Comparison of ENCODE assay signal across 14 cellular contexts in the genomic region with DNA sequence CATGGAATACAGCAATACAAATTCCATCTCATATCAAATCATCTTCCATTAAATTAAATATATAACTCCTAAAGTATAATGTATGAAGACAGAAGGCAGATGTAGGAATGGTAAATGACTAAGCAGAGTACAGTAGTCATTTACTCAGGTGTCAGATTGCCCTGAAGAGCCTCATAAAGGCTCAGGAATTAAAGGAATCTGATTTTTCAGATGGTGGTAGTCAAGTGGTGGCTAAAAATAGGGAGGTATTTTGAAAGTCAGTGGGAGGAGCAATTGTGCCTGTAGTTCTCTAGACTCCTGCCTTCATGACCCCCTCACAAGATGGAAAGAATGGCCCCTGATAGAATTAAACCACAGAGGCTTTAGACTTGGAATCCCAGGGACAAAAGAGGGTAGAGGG.
DNase-seq lines count a peak whose midpoint lies in the region; ATAC-seq and TF ChIP-seq lines count a peak whose summit lies in the region.
"Had no signal": no experiment of that assay in that cellular context is flagged by ENCODE, and none has a peak within 500 bp of the region (broad histone marks: within the 10 kb centered on the region; RNA-seq: fewer than 3 reads in every experiment).

No MANE protein-coding gene starts in this region.

- TF ChIP-seq CTCF in HCT116 (IDR thresholded peaks at IDR 0.05 in 2 of 3, conservative IDR thresholded peaks at IDR 0.05 in 1 of 3; ENCODE audit: borderline replicate concordance in 1 of 3, insufficient read depth in 1 of 3, low read depth in 2 of 3, low read length in 2 of 3), result no peak
- TF ChIP-seq CTCF in heart right ventricle (IDR thresholded peaks at IDR 0.05), result no peak
- no peak for TF ChIP-seq CTCF in omental fat pad (IDR thresholded peaks at IDR 0.05)

- no peak overlapping the region for H3K4me3 Mint-ChIP-seq in activated naive CD4-positive, alpha-beta T cell treated with anti-CD3 and anti-CD28 coated beads, Interleukin-2, amount 10 ng/mL, durations not matched to agents 7 days and 5 days
- H3K4me3 Mint-ChIP-seq: activated naive CD4-positive, alpha-beta T cell treated with anti-CD3 and anti-CD28 coated beads, Interleukin-2, amount 50 U/mL, for 24 hours; CD4-positive, CD25-positive, alpha-beta regulatory T cell had no signal

- H3K4me1 ChIP-seq in HCT116 (ENCODE audit: control insufficient read depth in 1 of 2, insufficient read depth in 2 of 2, low read length in 2 of 2) (peaks cover 0 to 8% of the 10 kb centered on the region in 2 experiments; a peak in 1 of 4 replicates), heart right ventricle (peaks cover 0 to 18% (median 0%) of the 10 kb centered on the region in 9 donors), neuronal stem cell (ENCODE audit: control insufficient read depth in 2 of 2, insufficient read depth in 1 of 2, low read depth in 1 of 2, low read length in 2 of 2) (peaks cover 0 to 7% of the 10 kb centered on the region in 2 donors)
- H3K4me1 ChIP-seq: SJSA1 had no signal

- H2BK120ac ChIP-seq in neuronal stem cell (ENCODE audit: low read depth, low read length), result no peak overlapping the region

- no peak overlapping the region for H2AFZ ChIP-seq in HCT116 (ENCODE audit: low read depth, low read length, poor library complexity, severe bottlenecking)
- no peak overlapping the region for H2AFZ ChIP-seq in neuronal stem cell (ENCODE audit: low read length)

- no peaks in the 10 kb centered on the region for H3K36me3 Mint-ChIP-seq in activated naive CD4-positive, alpha-beta T cell treated with anti-CD3 and anti-CD28 coated beads, Interleukin-2, amount 10 ng/mL, durations not matched to agents 7 days and 5 days
- H3K36me3 Mint-ChIP-seq: CD4-positive, CD25-positive, alpha-beta regulatory T cell had no signal

- no peak for TF ChIP-seq RAD21 in HCT116 (IDR thresholded peaks at IDR 0.05; ENCODE audit: low read depth)

- TF ChIP-seq POLR2A in HCT116 (IDR thresholded peaks at IDR 0.05; ENCODE audit: borderline replicate concordance, extremely low read depth, insufficient read depth, insufficient read length), result no peak

- H3K18ac ChIP-seq in neuronal stem cell (ENCODE audit: low read length), result no peak overlapping the region

- no peaks in the 10 kb centered on the region for H3K79me2 ChIP-seq in HCT116 (ENCODE audit: insufficient read depth, low read length)

- H3K9me2 ChIP-seq in HCT116 (ENCODE audit: insufficient read depth), result no peaks in the 10 kb centered on the region

- no peak overlapping the region for H3K14ac ChIP-seq in neuronal stem cell (ENCODE audit: low read length)

- no peak overlapping the region for H2BK12ac ChIP-seq in neuronal stem cell (ENCODE audit: low read length)

- no peak overlapping the region for H4K8ac ChIP-seq in neuronal stem cell (ENCODE audit: low read depth, low read length)

- H3K4me2 ChIP-seq in HCT116 (ENCODE audit: low read length) (peak overlapping the region; percentile 54), neuronal stem cell (ENCODE audit: insufficient read depth, low read length, poor library complexity, severe bottlenecking) (no peak overlapping the region)

- no peak overlapping the region for H3K27ac Mint-ChIP-seq in activated naive CD4-positive, alpha-beta T cell treated with anti-CD3 and anti-CD28 coated beads, Interleukin-2, amount 10 ng/mL, durations not matched to agents 7 days and 5 days
- H3K27ac Mint-ChIP-seq: activated naive CD4-positive, alpha-beta T cell treated with anti-CD3 and anti-CD28 coated beads, Interleukin-2, amount 50 U/mL, for 24 hours had no signal

- POLR2A ChIA-PET in HCT116 (lab: Charles Lee), result no interaction called here

- no peak overlapping the region for H3K23ac ChIP-seq in neuronal stem cell (ENCODE audit: low read depth, low read length, poor library complexity)

- no TSS peak for BruUV-seq in HCT116 (replicated peaks; lab: Mats Ljungman, UMichigan)

- H3K79me1 ChIP-seq in neuronal stem cell (ENCODE audit: low read depth, low read length), result no peaks in the 10 kb centered on the region

- H2BK5ac ChIP-seq in neuronal stem cell (ENCODE audit: low read length), result no peak overlapping the region

- H3K27me3 ChIP-seq in HCT116 (ENCODE audit: insufficient read depth, low read length) (no peaks in the 10 kb centered on the region), heart right ventricle (no peaks in the 10 kb centered on the region), neuronal stem cell (ENCODE audit: control insufficient read depth in 3 of 3, insufficient read depth in 3 of 3, low read depth in 1 of 3, low read length in 3 of 3) (no peaks in the 10 kb centered on the region)
- H3K27me3 ChIP-seq: SJSA1 had no signal

- H3K36me3 ChIP-seq in HCT116 (ENCODE audit: control insufficient read depth in 1 of 2, insufficient read depth in 2 of 2, low read length in 2 of 2) (no peaks in the 10 kb centered on the region), heart right ventricle (no peaks in the 10 kb centered on the region), neuronal stem cell (replicated peaks in 1 of 2; ENCODE audit: control insufficient read depth in 2 of 2, insufficient read depth in 2 of 2, low read length in 2 of 2) (no peaks in the 10 kb centered on the region)
- H3K36me3 ChIP-seq: SJSA1 had no signal

- H3K4me1 Mint-ChIP-seq in activated naive CD4-positive, alpha-beta T cell treated with anti-CD3 and anti-CD28 coated beads, Interleukin-2, amount 10 ng/mL, durations not matched to agents 7 days and 5 days, result no peaks in the 10 kb centered on the region
- H3K4me1 Mint-ChIP-seq: activated naive CD4-positive, alpha-beta T cell treated with anti-CD3 and anti-CD28 coated beads, Interleukin-2, amount 50 U/mL, for 24 hours; CD4-positive, CD25-positive, alpha-beta regulatory T cell had no signal

- no peak overlapping the region for H4K91ac ChIP-seq in neuronal stem cell (ENCODE audit: low read depth, low read length, poor library complexity)

- H4K20me1 ChIP-seq in HCT116 (ENCODE audit: insufficient read depth), result no peaks in the 10 kb centered on the region

- RAD21 ChIA-PET in HCT116 (lab: Charles Lee; ENCODE audit: low non-redundant PET in 1 of 2, low total read pairs in 2 of 2, uncharacterized antibody in 2 of 2, unreplicated experiment in 2 of 2), result no interaction called here

- intact Hi-C loops in HCT116 (cut with micrococcal nuclease), result no loop called here
- intact Hi-C loops in heart right ventricle (cut with DNase I), result no loop called here

- H2AK5ac ChIP-seq in neuronal stem cell (ENCODE audit: low read depth, low read length), result no peak overlapping the region

- H3K4ac ChIP-seq in neuronal stem cell (ENCODE audit: low read length), result no peak overlapping the region

- no peak for DNase-seq in HCT116 (ENCODE audit: low read depth, low spot score)
- DNase-seq in NCI-H69 (lab: John Stamatoyannopoulos, UW), result peak; percentile 39
- no peak for DNase-seq in heart right ventricle
- peak; percentile 42 for DNase-seq in neuronal stem cell (ENCODE audit: low spot score)
- DNase-seq in C1 segment of cervical spinal cord (lab: John Stamatoyannopoulos, UW), result no peak
- no peak for DNase-seq in omental fat pad (ENCODE audit: low spot score)
- DNase-seq in activated naive CD4-positive, alpha-beta T cell treated with anti-CD3 and anti-CD28 coated beads, Interleukin-2, amount 10 ng/mL, durations not matched to agents 7 days and 5 days, result no peak
- DNase-seq: CD4-positive, CD25-positive, alpha-beta regulatory T cell; mammary epithelial cell; NCI-H526; occipital lobe; stimulated activated CD4-positive, alpha-beta T cell treated with anti-CD3 and anti-CD28 coated beads, Interleukin-12 subunit alpha, Interleukin-12 subunit beta, amount 100 ng/mL, for 4 hours had no signal

- CTCF ChIA-PET in HCT116 (lab: Charles Lee), result no interaction called here
- CTCF ChIA-PET in activated naive CD4-positive, alpha-beta T cell treated with anti-CD3 and anti-CD28 coated beads, Interleukin-2, amount 10 ng/mL, durations not matched to agents 7 days and 5 days (lab: Charles Lee), result no interaction called here

- H3K9ac ChIP-seq in HCT116 (ENCODE audit: low read length) (peak overlapping the region; percentile 33; the same call in 1 of the 2 replicates), neuronal stem cell (ENCODE audit: low read depth, low read length, poor library complexity) (no peak overlapping the region)

- H3K27ac ChIP-seq in HCT116 (ENCODE audit: low read depth, low read length) (peak overlapping the region; percentile 29; the same call in 1 of the 2 replicates), heart right ventricle (peak overlapping the region in 7 of 10 donors; percentile 16 to 80 (median 63)), neuronal stem cell (replicated peaks; ENCODE audit: low read length) (peak overlapping the region; percentile 56)
- H3K27ac ChIP-seq: SJSA1 had no signal

- ATAC-seq in HCT116 (peak; percentile 53; the same call in 1 of the 2 replicates), heart right ventricle (peak in 7 of 8 donors; percentile 44 to 88 (median 67)), omental fat pad (ENCODE audit: low FRiP score) (no peak)

- H2BK15ac ChIP-seq in neuronal stem cell (ENCODE audit: low read length), result no peak overlapping the region

- H3K4me3 ChIP-seq in HCT116 (replicated peaks in 1 of 2; ENCODE audit: low read depth in 1 of 2, low read length in 2 of 2) (peak overlapping the region; percentile 26 to 51; a peak in 3 of 4 replicates), heart right ventricle (no peak overlapping the region), neuronal stem cell (ENCODE audit: low read length in 2 of 2) (no peak overlapping the region)
- H3K4me3 ChIP-seq: SJSA1 had no signal

- no peaks in the 10 kb centered on the region for H3K9me3 ChIP-seq in HCT116 (ENCODE audit: control insufficient read depth in 1 of 2, insufficient read depth in 1 of 2, low read depth in 1 of 2, low read length in 2 of 2)
- H3K9me3 ChIP-seq in heart right ventricle, result no peaks in the 10 kb centered on the region
- no peaks in the 10 kb centered on the region for H3K9me3 ChIP-seq in neuronal stem cell (replicated peaks in 1 of 2; ENCODE audit: control insufficient read depth in 2 of 2, insufficient read depth in 1 of 2, low read depth in 1 of 2, low read length in 2 of 2)
- H3K9me3 ChIP-seq: SJSA1 had no signal

- H3K27me3 Mint-ChIP-seq in activated naive CD4-positive, alpha-beta T cell treated with anti-CD3 and anti-CD28 coated beads, Interleukin-2, amount 10 ng/mL, durations not matched to agents 7 days and 5 days, result no peaks in the 10 kb centered on the region
- H3K27me3 Mint-ChIP-seq: activated naive CD4-positive, alpha-beta T cell treated with anti-CD3 and anti-CD28 coated beads, Interleukin-2, amount 50 U/mL, for 24 hours; CD4-positive, CD25-positive, alpha-beta regulatory T cell had no signal

- peaks cover 2% of the 10 kb centered on the region for H3K9me3 Mint-ChIP-seq in activated naive CD4-positive, alpha-beta T cell treated with anti-CD3 and anti-CD28 coated beads, Interleukin-2, amount 10 ng/mL, durations not matched to agents 7 days and 5 days

TF ChIP-seq in HCT116, 20 proteins besides CTCF, POLR2A, EP300 and RAD21 (continues in another document):
- TF ChIP-seq SP1 (IDR thresholded peaks at IDR 0.05; ENCODE audit: low read depth), result no peak
- no peak for TF ChIP-seq EZH2 (IDR thresholded peaks at IDR 0.05)
- no peak for TF ChIP-seq JUND (IDR thresholded peaks at IDR 0.05)
- no peak for TF ChIP-seq ELF1 (IDR thresholded peaks at IDR 0.05; ENCODE audit: borderline replicate concordance, low read depth)

Comparison
In these comparisons a context has a peak if more than half of its experiments do, and no peak if none do; other contexts are left out.
1. DNase-seq: peak in NCI-H69 (single experiment) and neuronal stem cell (single experiment); none in HCT116 (single experiment), heart right ventricle (0 of 2), C1 segment of cervical spinal cord (0 of 14), omental fat pad (single experiment) and activated naive CD4-positive, alpha-beta T cell treated with anti-CD3 and anti-CD28 coated beads, Interleukin-2, amount 10 ng/mL, durations not matched to agents 7 days and 5 days (single experiment).
2. H3K4me3 ChIP-seq: peak in HCT116 (2 of 2); none in heart right ventricle (0 of 10) and neuronal stem cell (0 of 2).
3. Peak in every context shown above with its lines, with median percentiles within 50 percentile points of each other: H3K27ac ChIP-seq.